In the genomic region with DNA sequence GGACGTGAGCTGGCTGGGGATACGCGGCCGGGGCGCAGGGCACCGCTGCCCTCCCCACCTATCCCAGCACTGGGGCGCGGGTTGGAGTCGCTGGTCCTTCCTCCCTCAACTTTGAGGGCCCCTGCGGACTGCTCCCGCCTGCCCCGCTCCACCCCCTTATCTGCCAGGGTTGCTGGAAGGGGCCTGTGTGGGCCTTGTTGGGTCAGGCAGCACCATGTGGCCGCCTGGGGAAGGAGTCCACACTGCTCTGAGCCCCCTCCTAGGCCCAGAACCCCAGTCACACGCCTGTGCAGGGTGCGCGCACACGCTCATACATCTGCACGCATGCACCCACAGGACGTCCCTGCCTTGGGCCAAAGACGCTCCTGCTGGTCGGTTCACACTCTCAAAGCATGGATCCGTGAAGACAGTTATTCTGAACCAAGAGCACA, we compare ENCODE assay signal across 8 cellular contexts.
A peak's percentile ranks its signal among the peaks of the same experiment; 100 is the strongest.
DNase-seq lines count a peak whose midpoint lies in the region; FAIRE-seq and TF ChIP-seq lines count a peak whose summit lies in the region.

No MANE protein-coding gene starts in this region.

- TF ChIP-seq CTCF in C4-2B (conservative IDR thresholded peaks at IDR 0.05) = no peak
- TF ChIP-seq CTCF in fibroblast of mammary gland (conservative IDR thresholded peaks at IDR 0.05; ENCODE audit: control insufficient read depth, insufficient read depth, low read depth, low read length) = no peak
- no peak for TF ChIP-seq CTCF in parathyroid adenoma (IDR thresholded peaks at IDR 0.05)

- DNase-seq in SK-N-MC (ENCODE audit: low read depth, low spot score) (no peak), fibroblast of mammary gland (ENCODE audit: low read depth) (no peak), SHP77 (lab: John Stamatoyannopoulos, UW) (no peak), H54 (ENCODE audit: insufficient read length, low spot score) (no peak), hippocampal formation (lab: John Stamatoyannopoulos, UW) (no peak)
- DNase-seq in stimulated activated CD4-positive, alpha-beta T cell treated with anti-CD3 and anti-CD28 coated beads, Interleukin-4, amount 100 ng/mL, for 24 hours = no peak

- peak overlapping the region; percentile 69 for H3K27ac ChIP-seq in C4-2B
- no peak overlapping the region for H3K27ac ChIP-seq in SK-N-MC
- H3K27ac ChIP-seq in parathyroid adenoma = no peak overlapping the region

- H3K4me1 ChIP-seq in parathyroid adenoma = peaks cover 3% of the 10 kb centered on the region

- no peaks in the 10 kb centered on the region for H3K36me3 ChIP-seq in SK-N-MC (ENCODE audit: insufficient read depth, low read length)
- no peaks in the 10 kb centered on the region for H3K36me3 ChIP-seq in parathyroid adenoma (ENCODE audit: control insufficient read depth, insufficient read depth, low read length)

- peak overlapping the region; percentile 58 for H2AFZ ChIP-seq in parathyroid adenoma

- peak overlapping the region; percentile 81 for H3K4me3 ChIP-seq in SK-N-MC
- H3K4me3 ChIP-seq in fibroblast of mammary gland (ENCODE audit: control insufficient read depth, low read depth, low read length) = peak overlapping the region; percentile 49
- H3K4me3 ChIP-seq in parathyroid adenoma (ENCODE audit: low read depth, low read length) = peak overlapping the region; percentile 34

- no peaks in the 10 kb centered on the region for H3K9me3 ChIP-seq in SK-N-MC (ENCODE audit: low read depth, low read length)
- no peaks in the 10 kb centered on the region for H3K9me3 ChIP-seq in parathyroid adenoma (ENCODE audit: control insufficient read depth, low read length)

- no peak for FAIRE-seq in H54 (lab: Jason Lieb, UNC)

- H3K9ac ChIP-seq in SK-N-MC (ENCODE audit: insufficient read length) (peak overlapping the region; percentile 72), parathyroid adenoma (no peak overlapping the region)

- peak overlapping the region; percentile 68 for H3K4me2 ChIP-seq in parathyroid adenoma (ENCODE audit: low read length)

- H3K27me3 ChIP-seq in parathyroid adenoma (ENCODE audit: control insufficient read depth, insufficient read depth, low read length) = no peaks in the 10 kb centered on the region

- peaks cover 10% of the 10 kb centered on the region for H3K79me2 ChIP-seq in parathyroid adenoma

- TF ChIP-seq POLR2A in H54 (IDR thresholded peaks at IDR 0.05; ENCODE audit: low read depth, low read length) = no peak
